8 cellular contexts compared by ENCODE assay signal in genomic region chrX:20263474-20263873, GRCh38. TPM values are rescaled to one million over a fixed set of nuclear protein-coding genes. Genes with fewer than 3 reads are reported as not detected.
A peak's percentile ranks its signal among the peaks of the same experiment; 100 is the strongest.
DNase-seq lines count a peak whose midpoint lies in the region; ATAC-seq, FAIRE-seq and TF ChIP-seq lines count a peak whose summit lies in the region.

No MANE protein-coding gene starts in this region.

- H3K4me2 ChIP-seq in HepG2 (ENCODE audit: low read depth, low read length), result peak overlapping the region; percentile 87

- H3K27ac ChIP-seq in HepG2 (ENCODE audit: extremely low read length, insufficient read depth, low read length) (peak overlapping the region; percentile 90), right lobe of liver (no peak overlapping the region)

- ATAC-seq in HepG2, result no peak; the same call in 2 of the 3 replicates
- ATAC-seq in right lobe of liver, result no peak
- no peak for ATAC-seq in GM19324 (IDR thresholded peaks at IDR 0.05; ENCODE audit: low FRiP score, unreplicated experiment)

- TF ChIP-seq RAD21 in HepG2 (CRISPR knock-in tag; IDR thresholded peaks at IDR 0.05), result no peak

- intact Hi-C loops in HepG2 (cut with micrococcal nuclease; ENCODE audit: unreplicated experiment), result loop anchor here (2.0 kb wide), 1 partner anchor 99 kb away; no protein-coding TSS in a partner anchor
- intact Hi-C loops in right lobe of liver (cut with DNase I), result no loop called here

- H3K36me3 Mint-ChIP-seq in type B pancreatic cell, result no peaks in the 10 kb centered on the region

- no peaks in the 10 kb centered on the region for H3K27me3 Mint-ChIP-seq in type B pancreatic cell

- BruUV-seq in HepG2 (replicated peaks; lab: Mats Ljungman, UMichigan), result no TSS peak

- H4K20me1 ChIP-seq in HepG2 (ENCODE audit: insufficient read depth, low read length), result peaks cover 20% of the 10 kb centered on the region

- POLR2A ChIA-PET in HepG2 (lab: Yijun Ruan, JAX), result interaction anchor here (0.7 to 1.2 kb wide), 2 partner anchors 170 to 176 kb away, joined by 3 to 5 read pairs; no protein-coding TSS in a partner anchor

- no peak overlapping the region for H2AFZ ChIP-seq in HepG2 (ENCODE audit: low read length)

- no peak for TF ChIP-seq EP300 in HepG2 (IDR thresholded peaks at IDR 0.05; ENCODE audit: low read depth in 2 of 2, low read length in 2 of 2)
- no peak for TF ChIP-seq EP300 in HepG2 (CRISPR knock-in tag; IDR thresholded peaks at IDR 0.05; ENCODE audit: borderline replicate concordance)

- DNase-seq in HepG2 (ENCODE audit: low spot score), result no peak
- no peak for DNase-seq in right lobe of liver
- DNase-seq in RPMI8226, result peak; percentile 31
- DNase-seq in fibroblast of peridontal ligament (ENCODE audit: extremely low read depth), result peak; percentile 50
- no peak for DNase-seq in type B pancreatic cell (ENCODE audit: extremely low spot score, unreplicated experiment)
- DNase-seq in globus pallidus (ENCODE audit: low spot score), result no peak
- no peak for DNase-seq in NCI-H2081 (lab: John Stamatoyannopoulos, UW)

- peaks cover 8% of the 10 kb centered on the region for H3K4me1 Mint-ChIP-seq in type B pancreatic cell (ENCODE audit: unreplicated experiment)

- no peaks in the 10 kb centered on the region; a peak in 1 of 5 replicates for H3K27me3 ChIP-seq in HepG2 (ENCODE audit: control insufficient read depth in 1 of 2, insufficient read depth in 2 of 2, low read length in 2 of 2)
- H3K27me3 ChIP-seq in right lobe of liver, result no peaks in the 10 kb centered on the region

- peaks cover 0 to 1% of the 10 kb centered on the region in 2 experiments; a peak in 3 of 5 replicates for H3K36me3 ChIP-seq in HepG2 (replicated peaks in 1 of 2; ENCODE audit: control insufficient read depth in 1 of 2, insufficient read depth in 2 of 2, low read length in 2 of 2)
- no peaks in the 10 kb centered on the region for H3K36me3 ChIP-seq in right lobe of liver

- H3K4me1 ChIP-seq in HepG2 (ENCODE audit: insufficient read depth, low read length), result peaks cover 49% of the 10 kb centered on the region
- H3K4me1 ChIP-seq in right lobe of liver, result peaks cover 0 to 10% (median 0%) of the 10 kb centered on the region in 4 donors

- in situ Hi-C loops in HepG2 (cut with HindIII; ENCODE audit: extremely low pct_ligation_motif_present, low pct_unique_long_range_greater_than_20kb), result loop anchor here (10.0 kb wide), 1 partner anchor 101 kb away; no protein-coding TSS in a partner anchor

- H3K9me3 ChIP-seq in HepG2 (ENCODE audit: low read length) (no peaks in the 10 kb centered on the region), right lobe of liver (no peaks in the 10 kb centered on the region)

- peak overlapping the region; percentile 56 for H3K27ac Mint-ChIP-seq in type B pancreatic cell

- H3K9ac ChIP-seq in HepG2 (ENCODE audit: insufficient read depth, low read depth, low read length), result peak overlapping the region; percentile 96

- TF ChIP-seq CTCF in HepG2 (CRISPR knock-in tag; IDR thresholded peaks at IDR 0.05) (no peak), right lobe of liver (IDR thresholded peaks at IDR 0.05) (no peak), type B pancreatic cell (conservative IDR thresholded peaks at IDR 0.05) (no peak)

- H3K79me2 ChIP-seq in HepG2 (ENCODE audit: insufficient read depth, low read length), result peaks cover 78% of the 10 kb centered on the region

- H3K4me3 ChIP-seq in HepG2 (replicated peaks in 1 of 3; ENCODE audit: insufficient read depth in 1 of 3, low read depth in 2 of 3, low read length in 3 of 3) (peak overlapping the region; percentile 72 to 93 (median 79)), right lobe of liver (no peak overlapping the region)

- no peaks in the 10 kb centered on the region for H3K9me3 Mint-ChIP-seq in type B pancreatic cell

- CTCF ChIA-PET in HepG2 (lab: Yijun Ruan, JAX; ENCODE audit: low intra/inter-chr PET ratio, low total read pairs), result no interaction called here

- WGBS in HepG2 (ENCODE audit: low lambda C conversion rate), result 0% methylated on average over 2 of the region's 2 CpGs
- 5% methylated on average over 2 of the region's 2 CpGs for WGBS in right lobe of liver (ENCODE audit: insufficient coverage, low coverage, low lambda C conversion rate, missing lambda C conversion rate)

- peak; percentile 49 for FAIRE-seq in HepG2 (lab: Jason Lieb, UNC)

- H3K4me3 Mint-ChIP-seq in type B pancreatic cell, result peak overlapping the region; percentile 81

- TF ChIP-seq POLR2A in HepG2 (IDR thresholded peaks at IDR 0.05; ENCODE audit: insufficient read depth in 1 of 2, low read depth in 2 of 2, low read length in 2 of 2), result peak in 1 of 2 experiments; percentile 36; a peak in 1 of 4 replicates
- no peak for TF ChIP-seq POLR2A in right lobe of liver (IDR thresholded peaks at IDR 0.05)

TF ChIP-seq in HepG2, 621 proteins besides CTCF, POLR2A, EP300 and RAD21 (continues in another document):
- TF ChIP-seq MED1 (CRISPR knock-in tag; IDR thresholded peaks at IDR 0.05), result 0 out of 2 replicates have a peak, but pooled peaks have one; percentile 15
- TF ChIP-seq POLR2G (IDR thresholded peaks at IDR 0.05; ENCODE audit: low read depth, low read length), result peak; percentile 69
- TF ChIP-seq SAP130 (CRISPR knock-in tag; IDR thresholded peaks at IDR 0.05; ENCODE audit: low read depth), result peak; percentile 11; the same call in 1 of the 2 replicates
- peak; percentile 44 for TF ChIP-seq RBFOX2 (IDR thresholded peaks at IDR 0.05; ENCODE audit: low read depth, low read length)
- 0 out of 2 replicates have a peak, but pooled peaks have one; percentile 15 for TF ChIP-seq THAP11 (CRISPR knock-in tag; IDR thresholded peaks at IDR 0.05)
- TF ChIP-seq ZNF652 (CRISPR knock-in tag; IDR thresholded peaks at IDR 0.05; ENCODE audit: borderline replicate concordance, low read depth), result 0 out of 2 replicates have a peak, but pooled peaks have one; percentile 3
- no peak for TF ChIP-seq ZNF713 (CRISPR knock-in tag; IDR thresholded peaks at IDR 0.05)
- TF ChIP-seq POLR2AphosphoS5 (IDR thresholded peaks at IDR 0.05; ENCODE audit: low read depth, low read length), result peak; percentile 84; the same call in 1 of the 2 replicates
- peak; percentile 89 for TF ChIP-seq DRAP1 (CRISPR knock-in tag; IDR thresholded peaks at IDR 0.05)
- TF ChIP-seq SIN3A (IDR thresholded peaks at IDR 0.05; ENCODE audit: borderline replicate concordance, low read depth, low read length), result 0 out of 2 replicates have a peak, but pooled peaks have one; percentile 9
- no peak for TF ChIP-seq ZNF549 (CRISPR knock-in tag; IDR thresholded peaks at IDR 0.05)
- no peak for TF ChIP-seq MED13 (CRISPR knock-in tag; IDR thresholded peaks at IDR 0.05)

RNA-seq across cellular contexts. Expression of gene RPS6KA3, which starts 3.2 kb away (rescaled TPM):
- total RNA-seq in HepG2 (2016; rRNA removed; fragmentation: Illumina TruSeq; extraction: Trizol) (357 and 581 TPM in 2 replicates), right lobe of liver (10 to 100 TPM; 36.0 to 63.7 (median 44.7) TPM), type B pancreatic cell (ENCODE audit: low replicate concordance) (57.4 and 60.4 TPM in 2 replicates)
- total RNA-seq in HepG2 (2016; cell fraction: cytosol; rRNA removed; fragmentation: Illumina TruSeq; extraction: Trizol; ENCODE audit: low read depth), result 39.1 and 45.2 TPM in 2 replicates
- total RNA-seq in HepG2 (2016; cell fraction: insoluble cytoplasmic fraction; rRNA removed; fragmentation: Illumina TruSeq; extraction: Trizol), result 349 and 590 TPM in 2 replicates
- 147 and 153 TPM in 2 replicates for total RNA-seq in HepG2 (2016; cell fraction: membrane; rRNA removed; fragmentation: Illumina TruSeq; extraction: Trizol)
- total RNA-seq in HepG2 (2016; cell fraction: nucleus; rRNA removed; fragmentation: Illumina TruSeq; extraction: Trizol), result 192 and 216 TPM in 2 replicates
- polyA plus RNA-seq in HepG2 (2011; rRNA removed), result 227 and 314 TPM in 2 replicates
- 147 and 185 TPM in 2 replicates for polyA plus RNA-seq in HepG2 (2011; cell fraction: cytosol; rRNA removed)
- polyA plus RNA-seq in HepG2 (2011; cell fraction: nucleus; rRNA removed), result 92.7 and 110 TPM in 2 replicates
- polyA plus RNA-seq in HepG2 (2012), result 161 and 256 TPM in 2 replicates
- polyA plus RNA-seq in HepG2 (2016; cell fraction: cytosol; fragmentation: Illumina TruSeq; extraction: Trizol; ENCODE audit: low read depth), result 11.1 and 12.4 TPM in 2 replicates
- 353 and 377 TPM in 2 replicates for polyA plus RNA-seq in HepG2 (2016; cell fraction: insoluble cytoplasmic fraction; fragmentation: Illumina TruSeq; extraction: Trizol; ENCODE audit: low read depth)
- 48.9 and 49.3 TPM in 2 replicates for polyA plus RNA-seq in HepG2 (2016; cell fraction: membrane; fragmentation: Illumina TruSeq; extraction: Trizol; ENCODE audit: low read depth)
- polyA plus RNA-seq in HepG2 (2016; cell fraction: nucleus; fragmentation: Illumina TruSeq; extraction: Trizol; ENCODE audit: insufficient read depth, low read depth), result 170 and 191 TPM in 2 replicates
- 81.9 and 319 TPM in 2 replicates for polyA minus RNA-seq in HepG2 (2011; rRNA and poly(A)+ RNA removed; ENCODE audit: low replicate concordance)
- polyA minus RNA-seq in HepG2 (2011; cell fraction: cytosol; rRNA and poly(A)+ RNA removed), result 374 and 443 TPM in 2 replicates
- 200 and 259 TPM in 2 replicates for polyA minus RNA-seq in HepG2 (2011; cell fraction: nucleus; rRNA and poly(A)+ RNA removed)

Comparison
In these comparisons a context has a peak if more than half of its experiments do, and no peak if none do; other contexts are left out.
1. H3K4me3 ChIP-seq: peak in HepG2 (3 of 3); none in right lobe of liver (0 of 3).
2. DNase-seq: peak in RPMI8226 (single experiment) and fibroblast of peridontal ligament (single experiment); none in HepG2 (single experiment), right lobe of liver (0 of 3), type B pancreatic cell (single experiment), globus pallidus (single experiment) and NCI-H2081 (0 of 2).